In genomic region chr2:20523798-20524197, GRCh38 we compare ENCODE assay signal across 21 cellular contexts.
"Had no signal": no experiment of that assay in that cellular context is flagged by ENCODE, and none has a peak within 500 bp of the region (broad histone marks: within the 10 kb centered on the region; RNA-seq: fewer than 3 reads in every experiment).

No MANE protein-coding gene starts in this region.

- H3K9me3 ChIP-seq: colonic mucosa, stomach, testis, upper lobe of left lung had no signal

- H3K36me3 ChIP-seq: brain microvascular endothelial cell, colonic mucosa, stomach, upper lobe of left lung had no signal

- H3K27ac ChIP-seq: brain microvascular endothelial cell, colonic mucosa, testis, VCaP had no signal

- FAIRE-seq: endometrium, keratinocyte had no signal

- DNase-seq: activated CD4-positive, alpha-beta T cell treated with anti-CD3 and anti-CD28 coated beads, Interleukin-2, amount 50 U/mL, for 1 hour; activated CD4-positive, CD25-positive, alpha-beta regulatory T cell treated with anti-CD3 and anti-CD28 coated beads, Interleukin-2, amount 50 U/mL, for 72 hours; activated CD8-positive, alpha-beta memory T cell treated with anti-CD3 and anti-CD28 coated beads, Interleukin-2, amount 50 U/mL, for 4 hours; activated naive CD4-positive, alpha-beta T cell treated with anti-CD3 and anti-CD28 coated beads, Interleukin-2, amount 50 U/mL, for 16 hours; activated T-cell treated with anti-CD3 and anti-CD28 coated beads, Interleukin-2, amount 50 U/mL, for 4 hours; aorta; brain microvascular endothelial cell; colonic mucosa; foreskin melanocyte; glutamatergic neuron; left ventricle myocardium superior; stimulated activated CD4-positive, alpha-beta T cell treated with anti-CD3 and anti-CD28 coated beads, Interleukin-15, amount 100 ng/mL, for 24 hours; stimulated activated CD4-positive, alpha-beta T cell treated with anti-CD3 and anti-CD28 coated beads, Interleukin-2, amount 100 ng/mL, for 48 hours; stomach; T-helper 17 cell; testis; upper lobe of left lung had no signal

- ATAC-seq: activated T-cell treated with anti-CD3 and anti-CD28 coated beads, Interleukin-2, amount 50 U/mL, for 4 hours; naive thymus-derived CD8-positive, alpha-beta T cell; T-helper 17 cell had no signal

- H3K4me1 ChIP-seq: colonic mucosa had no signal

- H3K4me3 ChIP-seq: colonic mucosa, stomach, testis, upper lobe of left lung had no signal

- H3K27me3 ChIP-seq: brain microvascular endothelial cell, colonic mucosa, stomach, testis, upper lobe of left lung had no signal
